Comparison of ENCODE assay signal across 1 cellular context in genomic region chr20:33166533-33167113, GRCh38.
TF ChIP-seq lines count a peak whose summit lies in the region.

No MANE protein-coding gene starts in this region.

TF ChIP-seq in HepG2, 621 proteins besides CTCF, POLR2A, EP300 and RAD21:
- TF ChIP-seq ZNF615 (CRISPR knock-in tag; IDR thresholded peaks at IDR 0.05; ENCODE audit: borderline replicate concordance) (0 out of 2 replicates have a peak, but pooled peaks have one; percentile 54), ZMYM3 (CRISPR knock-in tag; IDR thresholded peaks at IDR 0.05) (0 out of 2 replicates have a peak, but pooled peaks have one; percentile 24), ZNF605 (CRISPR knock-in tag; IDR thresholded peaks at IDR 0.05) (0 out of 2 replicates have a peak, but pooled peaks have one; percentile 27), ZNF629 (CRISPR knock-in tag; conservative IDR thresholded peaks at IDR 0.05) (peak; percentile 90), MEF2D (CRISPR knock-in tag; IDR thresholded peaks at IDR 0.05) (no peak)
